ENCODE assay signal across 24 cellular contexts in genomic region chr12:50196537-50196936, GRCh38. TPM values are rescaled to one million over a fixed set of nuclear protein-coding genes. Genes with fewer than 3 reads are reported as not detected.
DNase-seq lines count a peak whose midpoint lies in the region; ATAC-seq, FAIRE-seq and TF ChIP-seq lines count a peak whose summit lies in the region.
"Had no signal": no experiment of that assay in that cellular context is flagged by ENCODE, and none has a peak within 500 bp of the region (broad histone marks: within the 10 kb centered on the region; RNA-seq: fewer than 3 reads in every experiment).

No MANE protein-coding gene starts in this region.

- no peak for TF ChIP-seq POLR2A in endothelial cell of umbilical vein (IDR thresholded peaks at IDR 0.05; ENCODE audit: low read depth, low read length)

- H3K4me3 Mint-ChIP-seq in type B pancreatic cell: no peak overlapping the region
- H3K4me3 Mint-ChIP-seq: activated CD8-positive, alpha-beta memory T cell treated with anti-CD3 and anti-CD28 coated beads, Interleukin-2, amount 10 ng/mL, durations not matched to agents 7 days and 5 days; endodermal cell; nephron progenitor cell had no signal

- H3K9me3 Mint-ChIP-seq in type B pancreatic cell: no peaks in the 10 kb centered on the region
- H3K9me3 Mint-ChIP-seq: endodermal cell, nephron progenitor cell had no signal

- peak overlapping the region; percentile 31 for H3K27ac Mint-ChIP-seq in type B pancreatic cell
- H3K27ac Mint-ChIP-seq: endodermal cell, nephron progenitor cell, progenitor cell of endocrine pancreas had no signal

- POLR2A ChIA-PET in endothelial cell of umbilical vein (lab: Charles Lee): interaction anchor here (1.0 kb wide), 1 partner anchor 25 kb away, joined by 3 read pairs; no protein-coding TSS in a partner anchor

- H3K27me3 ChIP-seq in endothelial cell of umbilical vein (ENCODE audit: control insufficient read depth in 2 of 2, insufficient read depth in 2 of 2, low read length in 2 of 2): no peaks in the 10 kb centered on the region
- H3K27me3 ChIP-seq: suprapubic skin had no signal

- H4K20me1 ChIP-seq in endothelial cell of umbilical vein (replicated peaks; ENCODE audit: control insufficient read depth, extremely low read depth, insufficient read depth, low read length): no peaks in the 10 kb centered on the region

- H3K4me1 ChIP-seq in endothelial cell of umbilical vein (ENCODE audit: control insufficient read depth, extremely low read depth, insufficient read depth, low read length): peaks cover 39% of the 10 kb centered on the region

- DNase-seq in NCI-H2029 treated with DMSO at 0.1 percent for 48 hours (lab: John Stamatoyannopoulos, UW) (peak; percentile 26), NCI-H2029 (lab: John Stamatoyannopoulos, UW) (no peak), NCI-H2196 treated with DMSO at 0.1 percent for 48 hours (lab: John Stamatoyannopoulos, UW; ENCODE audit: unreplicated experiment) (peak; percentile 64), endothelial cell of umbilical vein (ENCODE audit: low read depth, low spot score) (peak; percentile 46), type B pancreatic cell (ENCODE audit: extremely low spot score, unreplicated experiment) (no peak), ACHN (no peak), UCSD-AML1 (lab: John Stamatoyannopoulos, UW; ENCODE audit: unreplicated experiment) (no peak)
- DNase-seq: activated CD4-positive, CD25-positive, alpha-beta regulatory T cell treated with anti-CD3 and anti-CD28 coated beads, Interleukin-2, amount 50 U/mL, for 72 hours; activated CD8-positive, alpha-beta memory T cell treated with anti-CD3 and anti-CD28 coated beads, Interleukin-2, amount 10 ng/mL, durations not matched to agents 7 days and 5 days; activated effector memory CD4-positive, alpha-beta T cell treated with Interleukin-2 at 50 U/mL for 16 hours; amygdala; C1 segment of cervical spinal cord; endodermal cell; H7; IMR-90; mesendoderm; NCI-H2081 treated with DMSO at 0.1 percent for 48 hours; NCI-H748 treated with DMSO at 0.1 percent for 48 hours; nephron progenitor cell; T-helper 9 cell had no signal

- no peak for TF ChIP-seq CTCF in endothelial cell of umbilical vein (IDR thresholded peaks at IDR 0.05; ENCODE audit: extremely low read depth in 1 of 2, insufficient read depth in 1 of 2, low read depth in 1 of 2, low read length in 2 of 2)
- TF ChIP-seq CTCF in type B pancreatic cell (conservative IDR thresholded peaks at IDR 0.05): no peak

- CTCF ChIA-PET in endothelial cell of umbilical vein (lab: Charles Lee): interaction anchor here (1.1 to 2.2 kb wide), 5 partner anchors 10 to 118 kb away, joined by 3 to 11 read pairs (median 6); partner anchors contain the start of gene CERS5

- no peak overlapping the region for H3K9ac ChIP-seq in endothelial cell of umbilical vein (replicated peaks; ENCODE audit: extremely low read depth, insufficient read depth, low read length)

- peak overlapping the region; percentile 60 for H3K27ac ChIP-seq in endothelial cell of umbilical vein (ENCODE audit: insufficient read depth, low read depth, low read length)

- in situ Hi-C loops in ACHN (cut with HindIII; ENCODE audit: low pct_ligation_motif_present, low pct_unique_long_range_greater_than_20kb, low sequenced_read_pairs): no loop called here

- H3K27me3 Mint-ChIP-seq in type B pancreatic cell: no peaks in the 10 kb centered on the region
- H3K27me3 Mint-ChIP-seq: activated CD8-positive, alpha-beta memory T cell treated with anti-CD3 and anti-CD28 coated beads, Interleukin-2, amount 10 ng/mL, durations not matched to agents 7 days and 5 days; progenitor cell of endocrine pancreas had no signal

- peaks cover 7 to 19% of the 10 kb centered on the region in 2 experiments for H3K36me3 ChIP-seq in endothelial cell of umbilical vein (ENCODE audit: control insufficient read depth in 2 of 2, extremely low read depth in 1 of 2, insufficient read depth in 2 of 2, low read length in 2 of 2)

- H3K36me3 Mint-ChIP-seq in type B pancreatic cell: peaks cover 27% of the 10 kb centered on the region

- no peak for ATAC-seq in HG02852 (IDR thresholded peaks at IDR 0.05; ENCODE audit: unreplicated experiment)
- ATAC-seq: activated CD8-positive, alpha-beta memory T cell treated with anti-CD3 and anti-CD28 coated beads, Interleukin-2, amount 10 ng/mL, durations not matched to agents 7 days and 5 days had no signal

- no peaks in the 10 kb centered on the region for H3K9me3 ChIP-seq in endothelial cell of umbilical vein (replicated peaks; ENCODE audit: control insufficient read depth, insufficient read depth, low read length)
- H3K9me3 ChIP-seq: suprapubic skin had no signal

- peaks cover 6% of the 10 kb centered on the region for H3K79me2 ChIP-seq in endothelial cell of umbilical vein (ENCODE audit: control insufficient read depth, insufficient read depth, low read length)

- no peak for FAIRE-seq in endothelial cell of umbilical vein (lab: Jason Lieb, UNC)
- FAIRE-seq: A204.1 had no signal

- dilution Hi-C loops in endothelial cell of umbilical vein (cut with MboI; ENCODE audit: extremely low pct_ligation_motif_present, low sequenced_read_pairs): no loop called here

- H3K4me1 Mint-ChIP-seq in type B pancreatic cell (ENCODE audit: unreplicated experiment): no peaks in the 10 kb centered on the region
- H3K4me1 Mint-ChIP-seq: activated CD8-positive, alpha-beta memory T cell treated with anti-CD3 and anti-CD28 coated beads, Interleukin-2, amount 10 ng/mL, durations not matched to agents 7 days and 5 days; nephron progenitor cell had no signal

- H3K4me3 ChIP-seq in endothelial cell of umbilical vein (replicated peaks in 1 of 3; ENCODE audit: insufficient read depth in 1 of 3, low read depth in 1 of 3, low read length in 3 of 3): no peak overlapping the region
- H3K4me3 ChIP-seq: suprapubic skin had no signal

- H2AFZ ChIP-seq in endothelial cell of umbilical vein (ENCODE audit: low read depth, low read length): no peak overlapping the region

- BruUV-seq in endothelial cell of umbilical vein (replicated peaks; lab: Mats Ljungman, UMichigan): no TSS peak

- intact Hi-C loops in endothelial cell of umbilical vein (cut with micrococcal nuclease): no loop called here

- H3K4me2 ChIP-seq in endothelial cell of umbilical vein (ENCODE audit: insufficient read depth, low read length): peak overlapping the region; percentile 11

- no peaks in the 10 kb centered on the region for H3K9me1 ChIP-seq in endothelial cell of umbilical vein (replicated peaks; ENCODE audit: control insufficient read depth, extremely low read depth, insufficient read depth, low read length)

TF ChIP-seq in endothelial cell of umbilical vein, 7 proteins besides CTCF, POLR2A, EP300 and RAD21:
- no peak for TF ChIP-seq EZH2 (IDR thresholded peaks at IDR 0.05; ENCODE audit: borderline replicate concordance, low read depth, low read length, severe bottlenecking)
- TF ChIP-seq, protein P1, sequence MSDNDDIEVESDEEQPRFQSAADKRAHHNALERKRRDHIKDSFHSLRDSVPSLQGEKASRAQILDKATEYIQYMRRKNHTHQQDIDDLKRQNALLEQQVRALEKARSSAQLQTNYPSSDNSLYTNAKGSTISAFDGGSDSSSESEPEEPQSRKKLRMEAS (IDR thresholded peaks at IDR 0.05; ENCODE audit: insufficient read depth, insufficient read length): no peak
- peak; percentile 52 for TF ChIP-seq GATA2 (IDR thresholded peaks at IDR 0.05; ENCODE audit: insufficient read depth, insufficient read length, low read depth, low read length)
- TF ChIP-seq POLR2AphosphoS5 (IDR thresholded peaks at IDR 0.05; ENCODE audit: insufficient read depth, low read depth, low read length): no peak
- TF ChIP-seq MYC (IDR thresholded peaks at IDR 0.05; ENCODE audit: low read depth, low read length): no peak

RNA-seq across cellular contexts. Expression of gene CERS5, which starts 29.4 kb away (rescaled TPM):
- total RNA-seq in endothelial cell of umbilical vein: 60.4 and 66.4 TPM in 2 replicates
- 108 and 118 TPM in 2 replicates for polyA plus RNA-seq in endothelial cell of umbilical vein
- polyA plus RNA-seq in endothelial cell of umbilical vein (2011; cell fraction: cytosol; rRNA removed): 56.7 and 64.6 TPM in 2 replicates
- 123 and 124 TPM in 2 replicates for polyA plus RNA-seq in endothelial cell of umbilical vein (2011; cell fraction: nucleus; rRNA removed)
- polyA plus RNA-seq in endothelial cell of umbilical vein (2012): 44.3 and 44.7 TPM in 2 replicates
- 142 and 152 TPM in 2 replicates for polyA minus RNA-seq in endothelial cell of umbilical vein
- polyA minus RNA-seq in endothelial cell of umbilical vein (2011; cell fraction: cytosol; rRNA and poly(A)+ RNA removed): 22.2 TPM
- 60.6 and 113 TPM in 2 replicates for polyA minus RNA-seq in endothelial cell of umbilical vein (2011; cell fraction: nucleus; rRNA and poly(A)+ RNA removed)
- total RNA-seq in type B pancreatic cell (ENCODE audit: low replicate concordance): 32.5 and 59.7 TPM in 2 replicates

Comparison
In these comparisons a context has a peak if more than half of its experiments do, and no peak if none do; other contexts are left out.
1. DNase-seq: peak in NCI-H2029 treated with DMSO at 0.1 percent for 48 hours (single experiment), NCI-H2196 treated with DMSO at 0.1 percent for 48 hours (single experiment) and endothelial cell of umbilical vein (single experiment); none in NCI-H2029 (single experiment), type B pancreatic cell (single experiment), ACHN (single experiment) and UCSD-AML1 (single experiment).